Comparison of ENCODE assay signal across 8 cellular contexts in genomic region chr17:35568561-35568960, GRCh38. TPM values are rescaled to one million over a fixed set of nuclear protein-coding genes. Genes with fewer than 3 reads are reported as not detected.
DNase-seq lines count a peak whose midpoint lies in the region; ATAC-seq and TF ChIP-seq lines count a peak whose summit lies in the region.

No MANE protein-coding gene starts in this region.

- H2AFZ ChIP-seq in neuronal stem cell (ENCODE audit: low read length) = peak overlapping the region; percentile 86

- no peak overlapping the region for H3K23ac ChIP-seq in neuronal stem cell (ENCODE audit: low read depth, low read length, poor library complexity)

- no peak for TF ChIP-seq POLR2A in erythroblast (IDR thresholded peaks at IDR 0.05; ENCODE audit: low read length)

- no peak overlapping the region for H3K9ac ChIP-seq in neuronal stem cell (ENCODE audit: low read depth, low read length, poor library complexity)

- peak overlapping the region; percentile 75 for H3K4me2 ChIP-seq in neuronal stem cell (ENCODE audit: insufficient read depth, low read length, poor library complexity, severe bottlenecking)

- WGBS in neuronal stem cell (ENCODE audit: extremely low coverage in 2 of 2, insufficient read length in 2 of 2, insufficient replicate concordance in 1 of 2), 2 donors = no CpG with 5 or more reads among the region's 15 CpGs

- H3K27me3 ChIP-seq in neuronal stem cell (ENCODE audit: control insufficient read depth in 3 of 3, insufficient read depth in 3 of 3, low read depth in 1 of 3, low read length in 3 of 3) = peaks cover 0 to 17% (median 0%) of the 10 kb centered on the region in 3 experiments

- H3K79me1 ChIP-seq in neuronal stem cell (ENCODE audit: low read depth, low read length) = peaks cover 2% of the 10 kb centered on the region

- no peak for ATAC-seq in GM21619 (IDR thresholded peaks at IDR 0.05; ENCODE audit: unreplicated experiment)
- no peak for ATAC-seq in GM19328 (IDR thresholded peaks at IDR 0.05; ENCODE audit: unreplicated experiment)

- H3K27ac ChIP-seq in C4-2B = peak overlapping the region; percentile 76
- no peak overlapping the region for H3K27ac ChIP-seq in neuronal stem cell (replicated peaks; ENCODE audit: low read length)

- H4K91ac ChIP-seq in neuronal stem cell (ENCODE audit: low read depth, low read length, poor library complexity) = no peak overlapping the region

- H4K8ac ChIP-seq in neuronal stem cell (ENCODE audit: low read depth, low read length) = no peak overlapping the region

- no peak overlapping the region for H3K4ac ChIP-seq in neuronal stem cell (ENCODE audit: low read length)

- H2BK12ac ChIP-seq in neuronal stem cell (ENCODE audit: low read length) = no peak overlapping the region

- no peak overlapping the region for H2BK5ac ChIP-seq in neuronal stem cell (ENCODE audit: low read length)

- no peak overlapping the region for H3K14ac ChIP-seq in neuronal stem cell (ENCODE audit: low read length)

- H2AK5ac ChIP-seq in neuronal stem cell (ENCODE audit: low read depth, low read length) = no peak overlapping the region

- no peak overlapping the region for H2BK120ac ChIP-seq in neuronal stem cell (ENCODE audit: low read depth, low read length)

- H3K18ac ChIP-seq in neuronal stem cell (ENCODE audit: low read length) = no peak overlapping the region

- H3K4me3 ChIP-seq in neuronal stem cell (ENCODE audit: low read length in 2 of 2) = peak overlapping the region; percentile 88 to 90

- peaks cover 3 to 11% of the 10 kb centered on the region in 2 donors for H3K4me1 ChIP-seq in neuronal stem cell (ENCODE audit: control insufficient read depth in 2 of 2, insufficient read depth in 1 of 2, low read depth in 1 of 2, low read length in 2 of 2)

- TF ChIP-seq CTCF in C4-2B (conservative IDR thresholded peaks at IDR 0.05) = no peak

- no peak overlapping the region for H2BK15ac ChIP-seq in neuronal stem cell (ENCODE audit: low read length)

- H3K9me3 ChIP-seq in neuronal stem cell (replicated peaks in 1 of 2; ENCODE audit: control insufficient read depth in 2 of 2, insufficient read depth in 1 of 2, low read depth in 1 of 2, low read length in 2 of 2) = no peaks in the 10 kb centered on the region

- DNase-seq in HT-29 (ENCODE audit: low spot score) = peak; percentile 85
- DNase-seq in activated CD4-positive, alpha-beta T cell treated with anti-CD3 and anti-CD28 coated beads, Interleukin-2, amount 50 U/mL, for 1 hour = peak; percentile 31
- peak; percentile 64 to 72 for DNase-seq in erythroblast (lab: John Stamatoyannopoulos, UW)
- DNase-seq in neuronal stem cell (ENCODE audit: low spot score) = no peak
- no peak for DNase-seq in occipital lobe (lab: John Stamatoyannopoulos, UW)

- peaks cover 1 to 14% of the 10 kb centered on the region in 2 donors for H3K36me3 ChIP-seq in neuronal stem cell (replicated peaks in 1 of 2; ENCODE audit: control insufficient read depth in 2 of 2, insufficient read depth in 2 of 2, low read length in 2 of 2)

RNA-seq across cellular contexts. Expression of gene SLFN14, which starts 7.9 kb away (rescaled TPM):
- total RNA-seq in HT-29 (2014; rRNA removed; shearing (Covaris generic)) = not detected in 2 replicates
- not detected for polyA plus RNA-seq in neuronal stem cell (2013, experiment 1 of 2)
- polyA plus RNA-seq in neuronal stem cell (2013, experiment 2 of 2) = not detected
- total RNA-seq in occipital lobe = 0.31 TPM

RNA-seq across cellular contexts. Expression of gene PEX12, which starts 9.8 kb away (rescaled TPM):
- total RNA-seq in HT-29 (2014; rRNA removed; shearing (Covaris generic)) = 3.8 and 6.1 TPM in 2 replicates
- 4.2 TPM for polyA plus RNA-seq in neuronal stem cell (2013, experiment 1 of 2)
- polyA plus RNA-seq in neuronal stem cell (2013, experiment 2 of 2) = 4.4 TPM
- total RNA-seq in occipital lobe = 6.6 TPM

RNA-seq across cellular contexts. Expression of gene AP2B1, which starts 18.6 kb away (rescaled TPM):
- total RNA-seq in HT-29 (2014; rRNA removed; shearing (Covaris generic)) = 65.0 and 65.8 TPM in 2 replicates
- 69.1 TPM for polyA plus RNA-seq in neuronal stem cell (2013, experiment 1 of 2)
- 68.7 TPM for polyA plus RNA-seq in neuronal stem cell (2013, experiment 2 of 2)
- 123 TPM for total RNA-seq in occipital lobe

RNA-seq across cellular contexts. Expression of gene SLFN12L, which starts 31.1 kb away (rescaled TPM):
- not detected in 2 replicates for total RNA-seq in HT-29 (2014; rRNA removed; shearing (Covaris generic))
- not detected for polyA plus RNA-seq in neuronal stem cell (2013, experiment 1 of 2)
- not detected for polyA plus RNA-seq in neuronal stem cell (2013, experiment 2 of 2)
- total RNA-seq in occipital lobe = not detected

Comparison
In these comparisons a context has a peak if more than half of its experiments do, and no peak if none do; other contexts are left out.
1. DNase-seq: peak in HT-29 (single experiment), activated CD4-positive, alpha-beta T cell treated with anti-CD3 and anti-CD28 coated beads, Interleukin-2, amount 50 U/mL, for 1 hour (single experiment) and erythroblast (2 of 2); none in neuronal stem cell (single experiment) and occipital lobe (single experiment).